ENCODE assay signal across 8 cellular contexts in genomic region chr2:29115797-29116781, GRCh38. TPM values are rescaled to one million over a fixed set of nuclear protein-coding genes. Genes with fewer than 3 reads are reported as not detected.
DNase-seq lines count a peak whose midpoint lies in the region; TF ChIP-seq lines count a peak whose summit lies in the region.

No MANE protein-coding gene starts in this region.

- H3K9me3 ChIP-seq in mucosa of stomach (ENCODE audit: control insufficient read depth, low read length), result no peaks in the 10 kb centered on the region

- CTCF ChIA-PET in GM10248 (lab: Yijun Ruan, JAX) (interaction anchor here (0.7 to 5.7 kb wide), 4 partner anchors 12 to 1595 kb away, joined by 3 to 41 read pairs (median 4); no protein-coding TSS in a partner anchor), HEK293T (lab: Yijun Ruan, JAX) (interaction anchor here (0.6 to 1.0 kb wide), 2 partner anchors 157 to 165 kb away, joined by 3 read pairs; no protein-coding TSS in a partner anchor)

- TF ChIP-seq POLR2A in erythroblast (IDR thresholded peaks at IDR 0.05; ENCODE audit: low read length), result peak; percentile 37

- no peak for TF ChIP-seq CTCF in GM10248 (IDR thresholded peaks at IDR 0.05; ENCODE audit: control extremely low read depth, extremely low read depth, low read depth, missing control alignments)

- POLR2A ChIA-PET in GM10248 (lab: Yijun Ruan, JAX), result interaction anchor here (0.7 kb wide), 1 partner anchor 13 kb away, joined by 4 read pairs; no protein-coding TSS in a partner anchor
- POLR2A ChIA-PET in HEK293T (lab: Yijun Ruan, JAX), result interaction anchor here (0.6 to 1.6 kb wide), 4 partner anchors 9 to 80 kb away, joined by 3 to 4 read pairs (median 4); no protein-coding TSS in a partner anchor

- H3K4me1 ChIP-seq in mucosa of stomach (ENCODE audit: control insufficient read depth, insufficient read depth, low read length), result peaks cover 23% of the 10 kb centered on the region

- H3K4me3 ChIP-seq in mucosa of stomach (ENCODE audit: low read length), result peak overlapping the region; percentile 38

- no peaks in the 10 kb centered on the region for H3K36me3 ChIP-seq in mucosa of stomach (ENCODE audit: control insufficient read depth, insufficient read depth, low read length)

- DNase-seq in GM10248 (ENCODE audit: extremely low spot score) (peak; percentile 54), HEK293T (ENCODE audit: extremely low spot score) (peak; percentile 32), NCI-H460 (ENCODE audit: extremely low read depth, low read depth) (peak; percentile 62), erythroblast (lab: John Stamatoyannopoulos, UW) (peak; percentile 41 to 65), NCI-H1930 (lab: John Stamatoyannopoulos, UW) (no peak)
- DNase-seq in activated T-cell treated with anti-CD3 and anti-CD28 coated beads, Interleukin-2, amount 50 U/mL, for 1 hour, result peak; percentile 58
- peak; percentile 49 to 54 for DNase-seq in stimulated activated CD8-positive, alpha-beta memory T cell treated with anti-CD3 and anti-CD28 coated beads, Interleukin-7, amount 100 ng/mL, for 4 hours (ENCODE audit: low read depth in 2 of 2)

- peak overlapping the region; percentile 74 for H3K9ac ChIP-seq in mucosa of stomach (ENCODE audit: low read length)

- H3K27me3 ChIP-seq in mucosa of stomach (ENCODE audit: control insufficient read depth, insufficient read depth, low read length), result no peaks in the 10 kb centered on the region

TF ChIP-seq in HEK293T, 16 proteins besides CTCF, POLR2A, EP300 and RAD21:
- TF ChIP-seq L3MBTL2 (conservative IDR thresholded peaks at IDR 0.05) (peak; percentile 39), ELF4 (IDR thresholded peaks at IDR 0.05) (no peak)

RNA-seq across cellular contexts. Expression of gene CLIP4, which starts 0.9 kb away (rescaled TPM):
- total RNA-seq in NCI-H460 (2014; rRNA removed; shearing (Covaris generic)), result 75.4 and 78.5 TPM in 2 replicates
- 64.1 and 147 TPM in 2 replicates for polyA plus RNA-seq in NCI-H460 (2014; cell fraction: nucleus; rRNA removed)

RNA-seq across cellular contexts. Expression of gene PCARE, which starts 41.8 kb away (rescaled TPM):
- total RNA-seq in NCI-H460 (2014; rRNA removed; shearing (Covaris generic)), result not detected in 2 replicates
- not detected in 2 replicates for polyA plus RNA-seq in NCI-H460 (2014; cell fraction: nucleus; rRNA removed)

Comparison
In these comparisons a context has a peak if more than half of its experiments do, and no peak if none do; other contexts are left out.
1. DNase-seq: peak in GM10248 (single experiment), HEK293T (single experiment), NCI-H460 (single experiment), activated T-cell treated with anti-CD3 and anti-CD28 coated beads, Interleukin-2, amount 50 U/mL, for 1 hour (single experiment), erythroblast (2 of 2) and stimulated activated CD8-positive, alpha-beta memory T cell treated with anti-CD3 and anti-CD28 coated beads, Interleukin-7, amount 100 ng/mL, for 4 hours (2 of 2); none in NCI-H1930 (0 of 2).